Comparison of ENCODE assay signal across 1 cellular context in genomic region chr11:26470992-26471391, GRCh38.
TF ChIP-seq lines count a peak whose summit lies in the region.

No MANE protein-coding gene starts in this region.

TF ChIP-seq in GM12878, 131 proteins besides CTCF, POLR2A, EP300 and RAD21 (continued from another document):
- TF ChIP-seq SMC3 (IDR thresholded peaks at IDR 0.05; ENCODE audit: borderline replicate concordance, low read length) (peak; percentile 38; the same call in 1 of the 2 replicates), NR2C1 (IDR thresholded peaks at IDR 0.05) (no peak)
